9 cellular contexts compared by ENCODE assay signal in the genomic region with DNA sequence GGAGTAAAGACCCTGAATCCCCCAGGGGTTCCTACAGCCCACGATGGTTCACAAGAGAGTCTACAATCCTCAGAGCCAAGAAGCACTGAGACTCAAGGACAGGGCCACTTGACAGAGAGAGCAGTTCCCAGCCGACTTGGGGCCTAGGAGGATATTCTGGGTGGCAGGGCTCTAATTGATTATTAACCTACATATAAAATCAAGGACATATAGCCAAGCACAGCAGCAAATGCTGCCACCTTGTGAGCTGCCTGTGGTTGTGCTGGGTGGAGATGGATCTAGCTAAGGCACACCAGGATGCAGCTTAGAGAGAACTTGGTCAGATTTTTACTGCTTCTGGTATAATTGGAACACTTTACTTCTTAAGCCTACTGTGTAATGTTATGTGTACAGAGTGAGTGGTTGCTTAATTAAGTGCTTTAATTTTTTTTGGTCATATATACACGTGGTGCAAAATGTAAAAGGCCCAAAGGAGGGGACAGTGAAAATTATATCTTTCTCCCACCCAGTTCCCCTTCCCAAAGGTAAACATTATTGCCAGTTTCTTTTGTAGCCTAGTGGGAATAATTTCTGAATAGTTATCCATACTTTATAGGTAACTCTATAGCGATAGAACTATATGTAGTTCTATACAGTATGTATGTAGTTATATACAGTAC.
DNase-seq lines count a peak whose midpoint lies in the region; ATAC-seq lines count a peak whose summit lies in the region.
"Had no signal": no experiment of that assay in that cellular context is flagged by ENCODE, and none has a peak within 500 bp of the region (broad histone marks: within the 10 kb centered on the region; RNA-seq: fewer than 3 reads in every experiment).

No MANE protein-coding gene starts in this region.

- DNase-seq in ACHN (peak; percentile 15), NCI-H524 treated with DMSO at 0.1 percent for 48 hours (lab: John Stamatoyannopoulos, UW) (peak; percentile 17), glomerular visceral epithelial cell (ENCODE audit: extremely low spot score) (peak; percentile 20), NCI-H2171 treated with DMSO at 0.1 percent for 48 hours (lab: John Stamatoyannopoulos, UW) (no peak), NCI-H2029 (lab: John Stamatoyannopoulos, UW) (no peak)
- peak; percentile 67 for DNase-seq in activated T-cell treated with anti-CD3 and anti-CD28 coated beads, Interleukin-2, amount 50 U/mL, for 24 hours
- DNase-seq in stimulated activated CD4-positive, alpha-beta T cell treated with anti-CD3 and anti-CD28 coated beads, Interleukin-1b, Interleukin-23, amount 100 ng/mL, for 48 hours, result peak; percentile 66
- DNase-seq: heart right ventricle had no signal

- peak; percentile 45 for ATAC-seq in GM18907 (IDR thresholded peaks at IDR 0.05; ENCODE audit: unreplicated experiment)

- peaks cover 94% of the 10 kb centered on the region for H3K4me1 Mint-ChIP-seq in activated T-cell treated with anti-CD3 and anti-CD28 coated beads, Interleukin-2, amount 50 U/mL, for 24 hours (ENCODE audit: low read depth)

- peaks cover 2% of the 10 kb centered on the region for H3K36me3 Mint-ChIP-seq in activated T-cell treated with anti-CD3 and anti-CD28 coated beads, Interleukin-2, amount 50 U/mL, for 24 hours (ENCODE audit: low read depth)

- peak overlapping the region; percentile 75 for H3K4me3 Mint-ChIP-seq in activated T-cell treated with anti-CD3 and anti-CD28 coated beads, Interleukin-2, amount 50 U/mL, for 24 hours

- in situ Hi-C loops in ACHN (cut with HindIII; ENCODE audit: low pct_ligation_motif_present, low pct_unique_long_range_greater_than_20kb, low sequenced_read_pairs), result no loop called here

- H3K27me3 Mint-ChIP-seq in activated T-cell treated with anti-CD3 and anti-CD28 coated beads, Interleukin-2, amount 50 U/mL, for 24 hours, result no peaks in the 10 kb centered on the region

- H3K9me3 Mint-ChIP-seq in activated T-cell treated with anti-CD3 and anti-CD28 coated beads, Interleukin-2, amount 50 U/mL, for 24 hours, result no peaks in the 10 kb centered on the region

- H3K27ac Mint-ChIP-seq in activated T-cell treated with anti-CD3 and anti-CD28 coated beads, Interleukin-2, amount 50 U/mL, for 24 hours, result peak overlapping the region; percentile 98

Comparison
In these comparisons a context has a peak if more than half of its experiments do, and no peak if none do; other contexts are left out.
1. DNase-seq: peak in ACHN (single experiment), NCI-H524 treated with DMSO at 0.1 percent for 48 hours (single experiment), activated T-cell treated with anti-CD3 and anti-CD28 coated beads, Interleukin-2, amount 50 U/mL, for 24 hours (single experiment), glomerular visceral epithelial cell (single experiment) and stimulated activated CD4-positive, alpha-beta T cell treated with anti-CD3 and anti-CD28 coated beads, Interleukin-1b, Interleukin-23, amount 100 ng/mL, for 48 hours (single experiment); none in NCI-H2171 treated with DMSO at 0.1 percent for 48 hours (single experiment) and NCI-H2029 (single experiment).